ENCODE assay signal across 1 cellular context in genomic region chr13:83265279-83265678, GRCh38.
TF ChIP-seq lines count a peak whose summit lies in the region.

No MANE protein-coding gene starts in this region.

TF ChIP-seq in HEK293, 187 proteins besides CTCF, POLR2A, EP300 and RAD21 (continued from another document):
- TF ChIP-seq ZNF639 (tag by site-specific recombination; IDR thresholded peaks at IDR 0.05) (no peak), ZNF133 (tag by site-specific recombination; IDR thresholded peaks at IDR 0.05) (no peak), ZNF600 (tag by site-specific recombination; IDR thresholded peaks at IDR 0.05) (no peak), ZNF16 (tag by site-specific recombination; IDR thresholded peaks at IDR 0.05; ENCODE audit: low read depth) (no peak), ZNF175 (tag by site-specific recombination; IDR thresholded peaks at IDR 0.05) (no peak), ZIC2 (tag by site-specific recombination; IDR thresholded peaks at IDR 0.05) (no peak), MYNN (tag by site-specific recombination; IDR thresholded peaks at IDR 0.05; ENCODE audit: borderline replicate concordance) (no peak), TSHZ1 (tag by site-specific recombination; IDR thresholded peaks at IDR 0.05; ENCODE audit: borderline replicate concordance) (no peak), FEZF1 (tag by site-specific recombination; IDR thresholded peaks at IDR 0.05) (no peak), ZNF169 (tag by site-specific recombination; IDR thresholded peaks at IDR 0.05) (no peak), ZNF121 (tag by site-specific recombination; IDR thresholded peaks at IDR 0.05) (no peak), ZNF354C (tag by site-specific recombination; IDR thresholded peaks at IDR 0.05; ENCODE audit: borderline replicate concordance, low read depth) (no peak), ZNF221 (tag by site-specific recombination; IDR thresholded peaks at IDR 0.05; ENCODE audit: borderline replicate concordance) (no peak), ZBTB11 (tag by site-specific recombination; conservative IDR thresholded peaks at IDR 0.05; ENCODE audit: low read depth) (peak; percentile 44; the same call in 1 of the 2 replicates), YY1 (tag by site-specific recombination; IDR thresholded peaks at IDR 0.05) (no peak), ELK4 (IDR thresholded peaks at IDR 0.05; ENCODE audit: borderline replicate concordance, low read depth, low read length) (no peak), KLF8 (tag by site-specific recombination; IDR thresholded peaks at IDR 0.05) (no peak), SP7 (tag by site-specific recombination; IDR thresholded peaks at IDR 0.05) (no peak), ZNF501 (tag by site-specific recombination; IDR thresholded peaks at IDR 0.05) (no peak), ZNF394 (tag by site-specific recombination; IDR thresholded peaks at IDR 0.05; ENCODE audit: borderline replicate concordance) (peak; percentile 61; the same call in 1 of the 2 replicates), BCL11B (tag by site-specific recombination; IDR thresholded peaks at IDR 0.05; ENCODE audit: low read depth) (no peak), ZXDB (tag by site-specific recombination; IDR thresholded peaks at IDR 0.05) (no peak), GLIS1 (tag by site-specific recombination; IDR thresholded peaks at IDR 0.05) (no peak), GLI2 (tag by site-specific recombination; IDR thresholded peaks at IDR 0.05; ENCODE audit: borderline replicate concordance, low read depth) (no peak), ZNF555 (tag by site-specific recombination; conservative IDR thresholded peaks at IDR 0.05) (peak; percentile 42), GFI1B (tag by site-specific recombination; IDR thresholded peaks at IDR 0.05) (no peak), ZNF362 (tag by site-specific recombination; IDR thresholded peaks at IDR 0.05) (no peak), ZNF426 (tag by site-specific recombination; IDR thresholded peaks at IDR 0.05) (peak; percentile 61), MZF1 (tag by site-specific recombination; IDR thresholded peaks at IDR 0.05; ENCODE audit: borderline replicate concordance) (no peak), ZNF645 (tag by site-specific recombination; IDR thresholded peaks at IDR 0.05) (no peak), ZNF830 (tag by site-specific recombination; IDR thresholded peaks at IDR 0.05; ENCODE audit: low read depth) (no peak), ZNF48 (tag by site-specific recombination; IDR thresholded peaks at IDR 0.05) (no peak), ZNF292 (tag by site-specific recombination; IDR thresholded peaks at IDR 0.05; ENCODE audit: borderline replicate concordance, low read depth) (0 out of 2 replicates have a peak, but pooled peaks have one; percentile 41), ZNF140 (tag by site-specific recombination; IDR thresholded peaks at IDR 0.05) (peak; percentile 57; the same call in 1 of the 2 replicates), ZNF138 (tag by site-specific recombination; IDR thresholded peaks at IDR 0.05; ENCODE audit: borderline replicate concordance) (no peak)
TF ChIP-seq in HEK293: peak in this region for 6.
